Comparison of ENCODE assay signal across 10 cellular contexts in the genomic region with DNA sequence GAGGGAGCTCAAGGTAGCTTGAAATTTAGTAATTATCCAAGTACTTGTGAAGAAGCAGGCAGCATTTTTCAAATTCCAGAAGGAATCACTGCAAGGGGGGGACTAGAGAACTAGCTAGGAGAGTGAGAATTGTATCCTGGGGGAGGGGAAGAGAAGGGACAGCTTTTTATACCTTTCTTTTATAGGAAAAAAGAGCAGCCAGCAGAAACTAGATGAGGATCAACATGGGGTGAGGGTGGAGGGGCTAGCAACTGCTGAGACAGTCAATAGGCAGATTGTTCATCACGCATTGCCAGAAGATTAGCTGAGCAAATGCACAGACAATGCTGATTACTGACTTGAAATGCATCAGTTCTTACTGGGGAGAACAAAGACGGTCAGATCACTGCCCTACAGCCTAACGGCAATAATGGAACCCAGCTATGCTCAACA.
DNase-seq lines count a peak whose midpoint lies in the region; ATAC-seq and TF ChIP-seq lines count a peak whose summit lies in the region.
"Had no signal": no experiment of that assay in that cellular context is flagged by ENCODE, and none has a peak within 500 bp of the region (broad histone marks: within the 10 kb centered on the region; RNA-seq: fewer than 3 reads in every experiment).

No MANE protein-coding gene starts in this region.

- H3K4me3 ChIP-seq in GM23338 = peak overlapping the region; percentile 5; the same call in 1 of the 2 replicates
- no peak overlapping the region for H3K4me3 ChIP-seq in lower lobe of right lung

- H3K4me3 Mint-ChIP-seq in GM23338 = peak overlapping the region; percentile 36
- H3K4me3 Mint-ChIP-seq in naive thymus-derived CD8-positive, alpha-beta T cell = no peak overlapping the region
- H3K4me3 Mint-ChIP-seq: activated naive CD8-positive, alpha-beta T cell had no signal

- H3K36me3 Mint-ChIP-seq in GM23338 (ENCODE audit: low read depth) = peaks cover 3% of the 10 kb centered on the region; the same call in 1 of the 3 replicates
- H3K36me3 Mint-ChIP-seq in naive thymus-derived CD8-positive, alpha-beta T cell = no peaks in the 10 kb centered on the region
- H3K36me3 Mint-ChIP-seq: activated naive CD8-positive, alpha-beta T cell had no signal

- peak overlapping the region; percentile 93 for H3K27ac ChIP-seq in GM23338 (ENCODE audit: low read depth)
- H3K27ac ChIP-seq in lower lobe of right lung = no peak overlapping the region

- DNase-seq in GM23338 (ENCODE audit: low spot score) = peak; percentile 91
- peak; percentile 15 for DNase-seq in RPMI7951 (ENCODE audit: low read depth)
- peak; percentile 85 for DNase-seq in iPS DF 19.7 (ENCODE audit: low read depth, low spot score)
- peak; percentile 74 for DNase-seq in retina
- no peak for DNase-seq in naive thymus-derived CD8-positive, alpha-beta T cell
- no peak for DNase-seq in lower lobe of right lung
- DNase-seq: dermis blood vessel endothelial cell; stimulated activated CD8-positive, alpha-beta memory T cell treated with anti-CD3 and anti-CD28 coated beads, Interleukin-4, amount 100 ng/mL, for 48 hours had no signal

- peaks cover 57% of the 10 kb centered on the region for H3K4me1 Mint-ChIP-seq in GM23338
- H3K4me1 Mint-ChIP-seq in naive thymus-derived CD8-positive, alpha-beta T cell = peaks cover 0 to 4% (median 0%) of the 10 kb centered on the region in 4 donors

- H3F3A ChIP-seq in GM23338 (replicated peaks; ENCODE audit: low read depth) = no peaks in the 10 kb centered on the region

- no peaks in the 10 kb centered on the region for H3K79me2 ChIP-seq in GM23338 (replicated peaks; ENCODE audit: insufficient read depth)

- peak overlapping the region; percentile 97 for H3K27ac Mint-ChIP-seq in GM23338
- H3K27ac Mint-ChIP-seq in naive thymus-derived CD8-positive, alpha-beta T cell = no peak overlapping the region
- H3K27ac Mint-ChIP-seq: activated naive CD8-positive, alpha-beta T cell had no signal

- intact Hi-C loops in lower lobe of right lung (cut with DNase I) = no loop called here

- no peaks in the 10 kb centered on the region for H3K9me2 ChIP-seq in GM23338 (ENCODE audit: insufficient read depth)

- H3K36me3 ChIP-seq in GM23338 (ENCODE audit: insufficient read depth) (no peaks in the 10 kb centered on the region), lower lobe of right lung (no peaks in the 10 kb centered on the region)

- H3K9me3 ChIP-seq in lower lobe of right lung = no peaks in the 10 kb centered on the region

- H3K4me1 ChIP-seq in GM23338 (ENCODE audit: insufficient read depth) (peaks cover 44% of the 10 kb centered on the region), lower lobe of right lung (no peaks in the 10 kb centered on the region)

- no peaks in the 10 kb centered on the region; the same call in 1 of the 3 replicates for H3K9me3 Mint-ChIP-seq in GM23338
- H3K9me3 Mint-ChIP-seq in naive thymus-derived CD8-positive, alpha-beta T cell = no peaks in the 10 kb centered on the region

- no peaks in the 10 kb centered on the region for H4K20me1 ChIP-seq in GM23338 (replicated peaks; ENCODE audit: insufficient read depth)

- H3K27me3 ChIP-seq in GM23338 (ENCODE audit: insufficient read depth) = no peaks in the 10 kb centered on the region
- no peaks in the 10 kb centered on the region for H3K27me3 ChIP-seq in lower lobe of right lung (ENCODE audit: low read depth)

- TF ChIP-seq CTCF in GM23338 (conservative IDR thresholded peaks at IDR 0.05; ENCODE audit: low read depth in 2 of 2) (no peak), lower lobe of right lung (IDR thresholded peaks at IDR 0.05) (no peak)

- POLR2A ChIA-PET in naive thymus-derived CD8-positive, alpha-beta T cell (lab: Charles Lee) = no interaction called here

- no peak overlapping the region for H2AFZ ChIP-seq in GM23338

- H3K4me2 ChIP-seq in GM23338 = peak overlapping the region; percentile 61

- ATAC-seq in GM23338 (peak; percentile 96), GM19023 (IDR thresholded peaks at IDR 0.05; ENCODE audit: unreplicated experiment) (no peak), lower lobe of right lung (no peak)
- ATAC-seq in naive thymus-derived CD8-positive, alpha-beta T cell = no peak

- peaks cover 7% of the 10 kb centered on the region for H3K27me3 Mint-ChIP-seq in GM23338 (ENCODE audit: insufficient read depth, low read depth, poor library complexity)
- peaks cover 0 to 20% (median 0%) of the 10 kb centered on the region in 5 donors for H3K27me3 Mint-ChIP-seq in naive thymus-derived CD8-positive, alpha-beta T cell

TF ChIP-seq in GM23338, 12 proteins besides CTCF, POLR2A, EP300 and RAD21 (continues in another document):
- TF ChIP-seq JUNB (IDR thresholded peaks at IDR 0.05; ENCODE audit: unreplicated experiment) (no peak), ZNF331 (CRISPR knock-in tag; IDR thresholded peaks at IDR 0.05; ENCODE audit: low read depth) (no peak), STAT1 (IDR thresholded peaks at IDR 0.05; ENCODE audit: unreplicated experiment) (no peak), CREB1 (CRISPR knock-in tag; IDR thresholded peaks at IDR 0.05; ENCODE audit: low read depth) (peak; percentile 45; the same call in 1 of the 2 replicates), EZH2phosphoT487 (IDR thresholded peaks at IDR 0.05; ENCODE audit: unreplicated experiment) (no peak)
- TF ChIP-seq, protein P1, sequence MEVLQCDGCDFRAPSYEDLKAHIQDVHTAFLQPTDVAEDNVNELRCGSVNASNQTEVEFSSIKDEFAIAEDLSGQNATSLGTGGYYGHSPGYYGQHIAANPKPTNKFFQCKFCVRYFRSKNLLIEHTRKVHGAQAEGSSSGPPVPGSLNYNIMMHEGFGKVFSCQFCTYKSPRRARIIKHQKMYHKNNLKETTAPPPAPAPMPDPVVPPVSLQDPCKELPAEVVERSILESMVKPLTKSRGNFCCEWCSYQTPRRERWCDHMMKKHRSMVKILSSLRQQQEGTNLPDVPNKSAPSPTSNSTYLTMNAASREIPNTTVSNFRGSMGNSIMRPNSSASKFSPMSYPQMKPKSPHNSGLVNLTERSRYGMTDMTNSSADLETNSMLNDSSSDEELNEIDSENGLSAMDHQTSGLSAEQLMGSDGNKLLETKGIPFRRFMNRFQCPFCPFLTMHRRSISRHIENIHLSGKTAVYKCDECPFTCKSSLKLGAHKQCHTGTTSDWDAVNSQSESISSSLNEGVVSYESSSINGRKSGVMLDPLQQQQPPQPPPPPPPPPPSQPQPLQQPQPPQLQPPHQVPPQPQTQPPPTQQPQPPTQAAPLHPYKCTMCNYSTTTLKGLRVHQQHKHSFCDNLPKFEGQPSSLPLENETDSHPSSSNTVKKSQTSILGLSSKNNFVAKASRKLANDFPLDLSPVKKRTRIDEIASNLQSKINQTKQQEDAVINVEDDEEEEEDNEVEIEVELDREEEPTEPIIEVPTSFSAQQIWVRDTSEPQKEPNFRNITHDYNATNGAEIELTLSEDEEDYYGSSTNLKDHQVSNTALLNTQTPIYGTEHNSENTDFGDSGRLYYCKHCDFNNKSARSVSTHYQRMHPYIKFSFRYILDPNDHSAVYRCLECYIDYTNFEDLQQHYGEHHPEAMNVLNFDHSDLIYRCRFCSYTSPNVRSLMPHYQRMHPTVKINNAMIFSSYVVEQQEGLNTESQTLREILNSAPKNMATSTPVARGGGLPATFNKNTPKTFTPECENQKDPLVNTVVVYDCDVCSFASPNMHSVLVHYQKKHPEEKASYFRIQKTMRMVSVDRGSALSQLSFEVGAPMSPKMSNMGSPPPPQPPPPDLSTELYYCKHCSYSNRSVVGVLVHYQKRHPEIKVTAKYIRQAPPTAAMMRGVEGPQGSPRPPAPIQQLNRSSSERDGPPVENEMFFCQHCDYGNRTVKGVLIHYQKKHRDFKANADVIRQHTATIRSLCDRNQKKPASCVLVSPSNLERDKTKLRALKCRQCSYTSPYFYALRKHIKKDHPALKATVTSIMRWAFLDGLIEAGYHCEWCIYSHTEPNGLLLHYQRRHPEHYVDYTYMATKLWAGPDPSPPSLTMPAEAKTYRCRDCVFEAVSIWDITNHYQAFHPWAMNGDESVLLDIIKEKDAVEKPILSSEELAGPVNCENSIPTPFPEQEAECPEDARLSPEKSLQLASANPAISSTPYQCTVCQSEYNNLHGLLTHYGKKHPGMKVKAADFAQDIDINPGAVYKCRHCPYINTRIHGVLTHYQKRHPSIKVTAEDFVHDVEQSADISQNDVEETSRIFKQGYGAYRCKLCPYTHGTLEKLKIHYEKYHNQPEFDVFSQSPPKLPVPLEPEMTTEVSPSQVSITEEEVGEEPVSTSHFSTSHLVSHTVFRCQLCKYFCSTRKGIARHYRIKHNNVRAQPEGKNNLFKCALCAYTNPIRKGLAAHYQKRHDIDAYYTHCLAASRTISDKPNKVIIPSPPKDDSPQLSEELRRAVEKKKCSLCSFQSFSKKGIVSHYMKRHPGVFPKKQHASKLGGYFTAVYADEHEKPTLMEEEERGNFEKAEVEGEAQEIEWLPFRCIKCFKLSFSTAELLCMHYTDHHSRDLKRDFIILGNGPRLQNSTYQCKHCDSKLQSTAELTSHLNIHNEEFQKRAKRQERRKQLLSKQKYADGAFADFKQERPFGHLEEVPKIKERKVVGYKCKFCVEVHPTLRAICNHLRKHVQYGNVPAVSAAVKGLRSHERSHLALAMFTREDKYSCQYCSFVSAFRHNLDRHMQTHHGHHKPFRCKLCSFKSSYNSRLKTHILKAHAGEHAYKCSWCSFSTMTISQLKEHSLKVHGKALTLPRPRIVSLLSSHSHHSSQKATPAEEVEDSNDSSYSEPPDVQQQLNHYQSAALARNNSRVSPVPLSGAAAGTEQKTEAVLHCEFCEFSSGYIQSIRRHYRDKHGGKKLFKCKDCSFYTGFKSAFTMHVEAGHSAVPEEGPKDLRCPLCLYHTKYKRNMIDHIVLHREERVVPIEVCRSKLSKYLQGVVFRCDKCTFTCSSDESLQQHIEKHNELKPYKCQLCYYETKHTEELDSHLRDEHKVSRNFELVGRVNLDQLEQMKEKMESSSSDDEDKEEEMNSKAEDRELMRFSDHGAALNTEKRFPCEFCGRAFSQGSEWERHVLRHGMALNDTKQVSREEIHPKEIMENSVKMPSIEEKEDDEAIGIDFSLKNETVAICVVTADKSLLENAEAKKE (CRISPR knock-in tag; IDR thresholded peaks at IDR 0.05) = peak; percentile 39; the same call in 1 of the 2 replicates

Comparison
In these comparisons a context has a peak if more than half of its experiments do, and no peak if none do; other contexts are left out.
1. DNase-seq: peak in GM23338 (single experiment), RPMI7951 (single experiment), iPS DF 19.7 (single experiment) and retina (single experiment); none in naive thymus-derived CD8-positive, alpha-beta T cell (0 of 10) and lower lobe of right lung (single experiment).